ENCODE assay signal across 14 cellular contexts in genomic region chr7:100012385-100013327, GRCh38. TPM values are rescaled to one million over a fixed set of nuclear protein-coding genes. Genes with fewer than 3 reads are reported as not detected.
A peak's percentile ranks its signal among the peaks of the same experiment; 100 is the strongest.
DNase-seq lines count a peak whose midpoint lies in the region; ATAC-seq, FAIRE-seq and TF ChIP-seq lines count a peak whose summit lies in the region.
"Not testable (repeated sequence)": the region's sequence is repeated elsewhere in the genome, so short reads cannot be mapped to it uniquely, and the experiment has no call there.
"Had no signal": no experiment of that assay in that cellular context is flagged by ENCODE, and none has a peak within 500 bp of the region (broad histone marks: within the 10 kb centered on the region; RNA-seq: fewer than 3 reads in every experiment).

No MANE protein-coding gene starts in this region.

- peak overlapping the region; percentile 49 for H3K27ac Mint-ChIP-seq in activated CD8-positive, alpha-beta T cell treated with anti-CD3 and anti-CD28 coated beads, Interleukin-2, amount 10 ng/mL, durations not matched to agents 7 days and 5 days

- H3K36me3 Mint-ChIP-seq in activated CD8-positive, alpha-beta T cell treated with anti-CD3 and anti-CD28 coated beads, Interleukin-2, amount 10 ng/mL, durations not matched to agents 7 days and 5 days (ENCODE audit: low read depth), result not testable (repeated sequence)

- BruUV-seq in GM12878 (replicated peaks; lab: Mats Ljungman, UMichigan), result not testable (repeated sequence)

- CTCF ChIA-PET in activated CD8-positive, alpha-beta T cell treated with anti-CD3 and anti-CD28 coated beads, Interleukin-2, amount 10 ng/mL, durations not matched to agents 7 days and 5 days (lab: Charles Lee), result interaction anchor here (1.7 to 5.6 kb wide), 2 partner anchors 17 to 120 kb away, joined by 4 to 36 read pairs; no protein-coding TSS in a partner anchor
- CTCF ChIA-PET in GM12878 (lab: Yijun Ruan, JAX), result interaction anchor here (1.1 to 1.2 kb wide), 2 partner anchors 17 to 19 kb away, joined by 3 read pairs; no protein-coding TSS in a partner anchor

- H2AFZ ChIP-seq in GM12878 (ENCODE audit: control insufficient read depth, low read depth, low read length), result not testable (repeated sequence)

- not testable (repeated sequence) for H3K4me3 Mint-ChIP-seq in activated CD8-positive, alpha-beta T cell treated with anti-CD3 and anti-CD28 coated beads, Interleukin-2, amount 10 ng/mL, durations not matched to agents 7 days and 5 days

- RAD21 ChIA-PET in GM12878 (lab: Charles Lee; ENCODE audit: unreplicated experiment), result interaction anchor here (0.6 to 1.1 kb wide), 2 partner anchors 19 to 493 kb away, joined by 3 read pairs; no protein-coding TSS in a partner anchor

- SMC1A ChIA-PET in GM12878 (lab: Charles Lee; ENCODE audit: uncharacterized antibody, unreplicated experiment), result interaction anchor here (0.6 to 1.4 kb wide), 3 partner anchors 9 to 428 kb away, joined by 3 read pairs; no protein-coding TSS in a partner anchor

- TF ChIP-seq EP300 in GM12878 (IDR thresholded peaks at IDR 0.05; ENCODE audit: borderline replicate concordance in 1 of 2, control insufficient read depth in 1 of 2, low read depth in 2 of 2, low read length in 2 of 2), result not testable (repeated sequence)

- peaks cover 24% of the 10 kb centered on the region for H3K79me2 ChIP-seq in GM12878 (ENCODE audit: control insufficient read depth, insufficient read depth, low read length)

- not testable (repeated sequence) for TF ChIP-seq CTCF in GM12878 (IDR thresholded peaks at IDR 0.05 in 2 of 3, conservative IDR thresholded peaks at IDR 0.05 in 1 of 3; ENCODE audit: control insufficient read depth in 2 of 3, extremely low read depth in 1 of 3, insufficient read depth in 1 of 3, low read depth in 3 of 3, low read length in 3 of 3); foreskin keratinocyte (conservative IDR thresholded peaks at IDR 0.05)

- WGBS in GM12878 (ENCODE audit: insufficient coverage, insufficient replicate concordance, low lambda C conversion rate, missing lambda C conversion rate), result 66% methylated on average over 14 of the region's 14 CpGs

- TF ChIP-seq RAD21 in GM12878 (IDR thresholded peaks at IDR 0.05; ENCODE audit: insufficient read depth, low read depth, low read length), result not testable (repeated sequence)

- H3K4me1 ChIP-seq in GM12878 (ENCODE audit: control insufficient read depth, insufficient read depth, low read length), result not testable (repeated sequence)
- peaks cover 20% of the 10 kb centered on the region for H3K4me1 ChIP-seq in foreskin keratinocyte

- H3K27ac ChIP-seq in GM12878 (ENCODE audit: control insufficient read depth, insufficient read depth), result not testable (repeated sequence)
- H3K27ac ChIP-seq in foreskin keratinocyte, result peak overlapping the region; percentile 61
- H3K27ac ChIP-seq in temporal lobe (ENCODE audit: low read depth, low read length), result peak overlapping the region; percentile 17

- not testable (repeated sequence) for ATAC-seq in activated CD8-positive, alpha-beta T cell treated with anti-CD3 and anti-CD28 coated beads, Interleukin-2, amount 10 ng/mL, durations not matched to agents 7 days and 5 days; GM12878; foreskin keratinocyte

- not testable (repeated sequence) for TF ChIP-seq POLR2A in GM12878 (IDR thresholded peaks at IDR 0.05; ENCODE audit: low read depth, low read length)

- in situ Hi-C loops in GM12878 (cut with MboI), result not testable (repeated sequence)

- not testable (repeated sequence) for H3K27me3 ChIP-seq in GM12878 (replicated peaks in 1 of 2; ENCODE audit: control insufficient read depth in 2 of 2, insufficient read depth in 2 of 2, low read length in 1 of 2); foreskin keratinocyte

- not testable (repeated sequence) for H3K4me3 ChIP-seq in GM12878

- POLR2A ChIA-PET in activated CD8-positive, alpha-beta T cell treated with anti-CD3 and anti-CD28 coated beads, Interleukin-2, amount 10 ng/mL, durations not matched to agents 7 days and 5 days (lab: Charles Lee), result interaction anchor here (1.2 to 1.6 kb wide), 2 partner anchors 10 to 93 kb away, joined by 3 to 4 read pairs; partner anchors contain the start of gene TRIM4
- POLR2A ChIA-PET in GM12878 (lab: Charles Lee), result not testable (repeated sequence)

- peaks cover 35% of the 10 kb centered on the region for H3K4me1 Mint-ChIP-seq in activated CD8-positive, alpha-beta T cell treated with anti-CD3 and anti-CD28 coated beads, Interleukin-2, amount 10 ng/mL, durations not matched to agents 7 days and 5 days (ENCODE audit: low read depth)

- peak; percentile 50 for DNase-seq in DMS53 (lab: John Stamatoyannopoulos, UW)
- DNase-seq in LoVo (ENCODE audit: low spot score), result peak; percentile 63
- DNase-seq in RPMI8226, result peak; percentile 29
- not testable (repeated sequence) for DNase-seq in activated CD8-positive, alpha-beta T cell treated with anti-CD3 and anti-CD28 coated beads, Interleukin-2, amount 10 ng/mL, durations not matched to agents 7 days and 5 days; GM12878 (ENCODE audit: low read depth, low spot score)
- DNase-seq in foreskin keratinocyte, result peak; percentile 50 to 61
- DNase-seq in mucosa of gallbladder (ENCODE audit: low spot score), result peak; percentile 79

- H3K9me3 Mint-ChIP-seq in activated CD8-positive, alpha-beta T cell treated with anti-CD3 and anti-CD28 coated beads, Interleukin-2, amount 10 ng/mL, durations not matched to agents 7 days and 5 days (ENCODE audit: insufficient read depth), result not testable (repeated sequence)

- not testable (repeated sequence) for H3K9ac ChIP-seq in GM12878 (ENCODE audit: control insufficient read depth, insufficient read depth, low read length)

- H3K36me3 ChIP-seq in GM12878 (ENCODE audit: control insufficient read depth in 2 of 2, insufficient read depth in 2 of 2, low read length in 1 of 2), result not testable (repeated sequence)

- H3K27me3 Mint-ChIP-seq in activated CD8-positive, alpha-beta T cell treated with anti-CD3 and anti-CD28 coated beads, Interleukin-2, amount 10 ng/mL, durations not matched to agents 7 days and 5 days (ENCODE audit: low read depth), result not testable (repeated sequence)

- not testable (repeated sequence) for H3K9me3 ChIP-seq in GM12878 (replicated peaks; ENCODE audit: control insufficient read depth, insufficient read depth, low read length)

- not testable (repeated sequence) for FAIRE-seq in GM12878 (lab: Jason Lieb, UNC)

- intact Hi-C loops in GM12878 (cut with micrococcal nuclease; ENCODE audit: unreplicated experiment), result not testable (repeated sequence)

- H3K4me2 ChIP-seq in GM12878 (ENCODE audit: control insufficient read depth, insufficient read depth), result not testable (repeated sequence)

- not testable (repeated sequence) for H4K20me1 ChIP-seq in GM12878 (ENCODE audit: control insufficient read depth, insufficient read depth)

RNA-seq across cellular contexts. Expression of gene ZKSCAN1, which starts 2.7 kb away (rescaled TPM):
- total RNA-seq in activated CD8-positive, alpha-beta T cell treated with anti-CD3 and anti-CD28 coated beads, Interleukin-2, amount 10 ng/mL, durations not matched to agents 7 days and 5 days, result 10 to 100 TPM; 50.4 to 54.5 TPM
- 72.1 and 77.3 TPM in 2 replicates for total RNA-seq in GM12878 (2013; cell fraction: nucleolus; rRNA removed)
- 12.5 and 12.7 TPM in 2 replicates for total RNA-seq in GM12878 (2014; rRNA removed)
- 20.9 and 21.2 TPM in 2 replicates for total RNA-seq in GM12878 (2014; rRNA removed; fragmentation: Illumina TruSeq; extraction: Trizol)
- total RNA-seq in GM12878 (2021), result 34.4 and 35.8 TPM in 2 replicates
- 12.7 TPM for polyA plus RNA-seq in GM12878 (2011; ENCODE audit: low read depth)
- polyA plus RNA-seq in GM12878 (2011; rRNA removed), result 26.0 and 29.7 TPM in 2 replicates
- polyA plus RNA-seq in GM12878 (2011; cell fraction: cytosol; rRNA removed), result 16.6 and 16.7 TPM in 2 replicates
- polyA plus RNA-seq in GM12878 (2011; cell fraction: nucleus; rRNA removed), result 14.7 and 15.5 TPM in 2 replicates
- polyA plus RNA-seq in GM12878 (2012), result 17.6 TPM in 2 replicates
- 17.8 and 19.3 TPM in 2 replicates for polyA plus RNA-seq in GM12878 (2014; fragmentation: Illumina TruSeq; extraction: Trizol)
- polyA plus RNA-seq in GM12878 (2014; fragmentation: Nextera tagmentation; extraction: Ambion mirVana), result 1 to 10 TPM; 3.2 to 4.6 TPM
- polyA plus RNA-seq in GM12878 (2014; rRNA removed), result 12.8 and 13.9 TPM in 2 replicates
- 10 to 100 TPM; 18.3 to 19.3 TPM for polyA plus RNA-seq in GM12878 (2016; fragmentation: Nextera tagmentation; extraction: Ambion mirVana)
- 57.9 and 77.9 TPM in 2 replicates for polyA minus RNA-seq in GM12878 (2011; rRNA and poly(A)+ RNA removed)
- 11.0 and 16.0 TPM in 2 replicates for polyA minus RNA-seq in GM12878 (2011; cell fraction: cytosol; rRNA and poly(A)+ RNA removed)
- polyA minus RNA-seq in GM12878 (2011; cell fraction: nucleus; rRNA and poly(A)+ RNA removed), result 10.2 and 14.8 TPM in 2 replicates
- 32.3 and 41.3 TPM in 2 replicates for total RNA-seq in foreskin keratinocyte
- polyA plus RNA-seq in foreskin keratinocyte, result 6.2 and 6.4 TPM in 2 replicates
- 173 TPM for total RNA-seq in mucosa of gallbladder
- 60.0 TPM for total RNA-seq in temporal lobe

RNA-seq across cellular contexts. Expression of gene AZGP1, which starts 36.8 kb away (rescaled TPM):
- total RNA-seq in activated CD8-positive, alpha-beta T cell treated with anti-CD3 and anti-CD28 coated beads, Interleukin-2, amount 10 ng/mL, durations not matched to agents 7 days and 5 days, result not detected
- not detected in 2 replicates for total RNA-seq in GM12878 (2013; cell fraction: nucleolus; rRNA removed)
- total RNA-seq in GM12878 (2014; rRNA removed), result 0.28 and 0.54 TPM in 2 replicates
- total RNA-seq in GM12878 (2014; rRNA removed; fragmentation: Illumina TruSeq; extraction: Trizol), result 0.18 and 0.46 TPM in 2 replicates
- total RNA-seq in GM12878 (2021), result 0.64 and 1.1 TPM in 2 replicates
- polyA plus RNA-seq in GM12878 (2011; ENCODE audit: low read depth), result 0.47 TPM
- not detected in 2 replicates for polyA plus RNA-seq in GM12878 (2011; rRNA removed)
- 0.08 and 0.13 TPM in 2 replicates for polyA plus RNA-seq in GM12878 (2011; cell fraction: cytosol; rRNA removed)
- polyA plus RNA-seq in GM12878 (2011; cell fraction: nucleus; rRNA removed), result not detected in 2 replicates
- polyA plus RNA-seq in GM12878 (2012), result not detected in 2 replicates
- 0.29 and 0.40 TPM in 2 replicates for polyA plus RNA-seq in GM12878 (2014; fragmentation: Illumina TruSeq; extraction: Trizol)
- polyA plus RNA-seq in GM12878 (2014; fragmentation: Nextera tagmentation; extraction: Ambion mirVana), result not detected
- 0.25 and 0.44 TPM in 2 replicates for polyA plus RNA-seq in GM12878 (2014; rRNA removed)
- not detected for polyA plus RNA-seq in GM12878 (2016; fragmentation: Nextera tagmentation; extraction: Ambion mirVana)
- polyA minus RNA-seq in GM12878 (2011; rRNA and poly(A)+ RNA removed), result not detected in 2 replicates
- polyA minus RNA-seq in GM12878 (2011; cell fraction: cytosol; rRNA and poly(A)+ RNA removed), result not detected in 2 replicates
- polyA minus RNA-seq in GM12878 (2011; cell fraction: nucleus; rRNA and poly(A)+ RNA removed), result not detected in 2 replicates
- 0.25 and 0.71 TPM in 2 replicates for total RNA-seq in foreskin keratinocyte
- polyA plus RNA-seq in foreskin keratinocyte, result 0.33 and 0.59 TPM in 2 replicates
- total RNA-seq in mucosa of gallbladder, result 104 TPM
- total RNA-seq in temporal lobe, result not detected
- total RNA-seq: CD4-positive, CD25-positive, alpha-beta regulatory T cell; chondrocyte; endothelial cell of umbilical vein; HFFc6; lung microvascular endothelial cell had no signal
- polyA plus RNA-seq: CD4-positive, CD25-positive, alpha-beta regulatory T cell; endothelial cell of umbilical vein; neural cell had no signal

RNA-seq across cellular contexts. Expression of gene ZSCAN21, which starts 36.9 kb away (rescaled TPM):
- 1 to 10 TPM; 5.8 to 7.5 TPM for total RNA-seq in activated CD8-positive, alpha-beta T cell treated with anti-CD3 and anti-CD28 coated beads, Interleukin-2, amount 10 ng/mL, durations not matched to agents 7 days and 5 days
- 9.1 and 10.3 TPM in 2 replicates for total RNA-seq in GM12878 (2013; cell fraction: nucleolus; rRNA removed)
- 5.8 and 5.9 TPM in 2 replicates for total RNA-seq in GM12878 (2014; rRNA removed)
- 7.3 and 7.8 TPM in 2 replicates for total RNA-seq in GM12878 (2014; rRNA removed; fragmentation: Illumina TruSeq; extraction: Trizol)
- 5.8 and 8.0 TPM in 2 replicates for total RNA-seq in GM12878 (2021)
- polyA plus RNA-seq in GM12878 (2011; ENCODE audit: low read depth), result 4.2 TPM
- polyA plus RNA-seq in GM12878 (2011; rRNA removed), result 8.7 and 9.4 TPM in 2 replicates
- polyA plus RNA-seq in GM12878 (2011; cell fraction: cytosol; rRNA removed), result 7.3 and 7.6 TPM in 2 replicates
- 5.1 and 6.7 TPM in 2 replicates for polyA plus RNA-seq in GM12878 (2011; cell fraction: nucleus; rRNA removed)
- polyA plus RNA-seq in GM12878 (2012), result 5.9 and 6.9 TPM in 2 replicates
- polyA plus RNA-seq in GM12878 (2014; fragmentation: Illumina TruSeq; extraction: Trizol), result 6.7 and 6.9 TPM in 2 replicates
- polyA plus RNA-seq in GM12878 (2014; fragmentation: Nextera tagmentation; extraction: Ambion mirVana), result 1 to 10 TPM; 1.9 to 3.1 TPM
- polyA plus RNA-seq in GM12878 (2014; rRNA removed), result 5.2 and 5.8 TPM in 2 replicates
- polyA plus RNA-seq in GM12878 (2016; fragmentation: Nextera tagmentation; extraction: Ambion mirVana), result 1 to 10 TPM; 7.4 to 9.6 TPM
- polyA minus RNA-seq in GM12878 (2011; rRNA and poly(A)+ RNA removed), result 7.4 and 8.7 TPM in 2 replicates
- polyA minus RNA-seq in GM12878 (2011; cell fraction: cytosol; rRNA and poly(A)+ RNA removed), result 2.7 and 2.9 TPM in 2 replicates
- 1.6 and 4.1 TPM in 2 replicates for polyA minus RNA-seq in GM12878 (2011; cell fraction: nucleus; rRNA and poly(A)+ RNA removed)
- total RNA-seq in foreskin keratinocyte, result 11.2 and 11.3 TPM in 2 replicates
- polyA plus RNA-seq in foreskin keratinocyte, result 7.2 and 8.0 TPM in 2 replicates
- 12.7 TPM for total RNA-seq in mucosa of gallbladder
- total RNA-seq in temporal lobe, result 13.5 TPM

Comparison
In these comparisons a context has a peak if more than half of its experiments do, and no peak if none do; other contexts are left out.
1. RNA of gene AZGP1, which starts 36.8 kb away (total RNA-seq): 104 TPM in mucosa of gallbladder (single experiment); 0.18 to 1.1 TPM in GM12878, 0.25 to 0.71 TPM in foreskin keratinocyte, not detected in activated CD8-positive, alpha-beta T cell treated with anti-CD3 and anti-CD28 coated beads, Interleukin-2, amount 10 ng/mL, durations not matched to agents 7 days and 5 days and not detected in temporal lobe (single experiment); every median in the first group is over 10 times any median in the second.